Comparison of ENCODE assay signal across 1 cellular context in the genomic region with DNA sequence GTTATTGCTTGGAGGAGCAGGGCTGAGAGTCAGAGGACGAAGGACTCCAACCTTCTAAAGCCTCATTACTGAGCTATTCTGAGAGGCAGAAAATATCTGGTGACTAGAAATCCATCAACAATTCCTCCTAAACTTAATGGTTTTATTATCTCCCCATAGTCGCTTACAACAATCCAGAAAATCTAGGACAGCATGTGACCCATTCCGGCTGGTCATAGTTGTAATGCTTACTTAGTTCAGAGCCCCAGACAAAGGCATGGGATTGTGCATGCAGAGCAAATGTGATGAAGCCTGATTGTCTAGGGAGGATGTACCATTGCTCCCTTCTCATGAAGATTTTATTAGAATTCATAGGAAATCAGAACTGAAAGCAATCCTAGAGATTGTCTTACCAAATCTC.
TF ChIP-seq lines count a peak whose summit lies in the region.

No MANE protein-coding gene starts in this region.

TF ChIP-seq in K562, 482 proteins besides CTCF, POLR2A, EP300 and RAD21 (continued from another document):
- TF ChIP-seq, protein P1, sequence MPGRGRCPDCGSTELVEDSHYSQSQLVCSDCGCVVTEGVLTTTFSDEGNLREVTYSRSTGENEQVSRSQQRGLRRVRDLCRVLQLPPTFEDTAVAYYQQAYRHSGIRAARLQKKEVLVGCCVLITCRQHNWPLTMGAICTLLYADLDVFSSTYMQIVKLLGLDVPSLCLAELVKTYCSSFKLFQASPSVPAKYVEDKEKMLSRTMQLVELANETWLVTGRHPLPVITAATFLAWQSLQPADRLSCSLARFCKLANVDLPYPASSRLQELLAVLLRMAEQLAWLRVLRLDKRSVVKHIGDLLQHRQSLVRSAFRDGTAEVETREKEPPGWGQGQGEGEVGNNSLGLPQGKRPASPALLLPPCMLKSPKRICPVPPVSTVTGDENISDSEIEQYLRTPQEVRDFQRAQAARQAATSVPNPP (IDR thresholded peaks at IDR 0.05; ENCODE audit: borderline replicate concordance, insufficient read depth, insufficient read length): no peak
- no peak for TF ChIP-seq ZFP36 (IDR thresholded peaks at IDR 0.05; ENCODE audit: low read depth, low read length, partially characterized antibody)
- no peak for TF ChIP-seq NRF1 (conservative IDR thresholded peaks at IDR 0.05 in 1 of 2, IDR thresholded peaks at IDR 0.05 in 1 of 2)
- no peak for TF ChIP-seq ZNF76 (CRISPR knock-in tag; IDR thresholded peaks at IDR 0.05; ENCODE audit: borderline replicate concordance)
- TF ChIP-seq ZNF197 (CRISPR knock-in tag; IDR thresholded peaks at IDR 0.05; ENCODE audit: low read depth): no peak
